Comparison of ENCODE assay signal across 20 cellular contexts in genomic region chr12:26668847-26669246, GRCh38.
"Had no signal": no experiment of that assay in that cellular context is flagged by ENCODE, and none has a peak within 500 bp of the region (broad histone marks: within the 10 kb centered on the region; RNA-seq: fewer than 3 reads in every experiment).

No MANE protein-coding gene starts in this region.

- H3K27ac ChIP-seq: coronary artery, esophagus squamous epithelium, foreskin keratinocyte, right atrium auricular region, skin epidermis, tibial artery, VCaP had no signal

- DNase-seq: activated CD4-positive, alpha-beta T cell treated with anti-CD3 and anti-CD28 coated beads, Interleukin-2, amount 10 ng/mL, durations not matched to agents 24 days and 14 days; activated CD8-positive, alpha-beta memory T cell treated with anti-CD3 and anti-CD28 coated beads, Interleukin-2, amount 10 ng/mL, durations not matched to agents 7 days and 5 days; activated CD8-positive, alpha-beta T cell treated with anti-CD3 and anti-CD28 coated beads for 36 hours; activated gamma-delta T cell; activated naive CD4-positive, alpha-beta T cell treated with anti-CD3 and anti-CD28 coated beads, Interleukin-2, amount 50 U/mL, for 16 hours; activated T-cell treated with anti-CD3 and anti-CD28 coated beads for 4 hours; esophagus squamous epithelium; foreskin keratinocyte; kidney; natural killer cell; stimulated activated CD4-positive, alpha-beta T cell treated with anti-CD3 and anti-CD28 coated beads, Interleukin-1b, Interleukin-23, amount 100 ng/mL, for 48 hours; stimulated activated naive CD8-positive, alpha-beta T cell treated with anti-CD3 and anti-CD28 coated beads, Interleukin-15, amount 100 ng/mL, for 72 hours; tibial artery had no signal

- H3K4me3 ChIP-seq: coronary artery, esophagus squamous epithelium, lung, right atrium auricular region, skin epidermis, tibial artery had no signal

- H3K36me3 ChIP-seq: right atrium auricular region had no signal

- H3K27me3 ChIP-seq: esophagus squamous epithelium, foreskin keratinocyte, tibial artery had no signal

- H3K4me1 ChIP-seq: esophagus squamous epithelium, foreskin keratinocyte, right atrium auricular region, tibial artery had no signal

- H3K9me3 ChIP-seq: esophagus squamous epithelium, right atrium auricular region, tibial artery had no signal

- ATAC-seq: activated CD4-positive, CD25-positive, alpha-beta regulatory T cell treated with anti-CD3 and anti-CD28 coated beads, Interleukin-2, amount 50 U/mL, for 24 hours; activated CD8-positive, alpha-beta memory T cell treated with anti-CD3 and anti-CD28 coated beads, Interleukin-2, amount 10 ng/mL, durations not matched to agents 7 days and 5 days; activated CD8-positive, alpha-beta T cell treated with anti-CD3 and anti-CD28 coated beads for 36 hours; foreskin keratinocyte; natural killer cell; stimulated activated effector memory CD8-positive, alpha-beta T cell treated with anti-CD3 and anti-CD28 coated beads, Interleukin-12 subunit alpha, Interleukin-12 subunit beta, amount 100 ng/mL, for 72 hours; stimulated activated naive CD8-positive, alpha-beta T cell treated with anti-CD3 and anti-CD28 coated beads, Interleukin-15, amount 100 ng/mL, for 72 hours had no signal
